Comparison of ENCODE assay signal across 9 cellular contexts in genomic region chr9:137198748-137199276, GRCh38. TPM values are rescaled to one million over a fixed set of nuclear protein-coding genes. Genes with fewer than 3 reads are reported as not detected.
A peak's percentile ranks its signal among the peaks of the same experiment; 100 is the strongest.
DNase-seq lines count a peak whose midpoint lies in the region; ATAC-seq and TF ChIP-seq lines count a peak whose summit lies in the region.
"Had no signal": no experiment of that assay in that cellular context is flagged by ENCODE, and none has a peak within 500 bp of the region (broad histone marks: within the 10 kb centered on the region; RNA-seq: fewer than 3 reads in every experiment).

No MANE protein-coding gene starts in this region.

- in situ Hi-C loops in transverse colon (cut with MboI; ENCODE audit: low pct_ligation_motif_present in 1 of 4, low pct_unique_long_range_greater_than_20kb in 1 of 4, low sequenced_read_pairs in 3 of 4), result no loop called here

- intact Hi-C loops in left lung (cut with DNase I), result no loop called here
- intact Hi-C loops in transverse colon (cut with DNase I; ENCODE audit: low total_unique reads), result no loop called here

- ATAC-seq in left lung (peak; percentile 5), GM21367 (IDR thresholded peaks at IDR 0.05; ENCODE audit: unreplicated experiment) (no peak)

- H3K27me3 ChIP-seq in left lung (peaks cover 0 to 5% of the 10 kb centered on the region in 2 donors), transverse colon (no peaks in the 10 kb centered on the region)

- CTCF ChIA-PET in activated naive CD4-positive, alpha-beta T cell treated with anti-CD3 and anti-CD28 coated beads, Interleukin-2, amount 10 ng/mL, durations not matched to agents 7 days and 5 days (lab: Charles Lee), result interaction anchor here (1.5 kb wide), 1 partner anchor 10 kb away, joined by 4 read pairs; no protein-coding TSS in a partner anchor

- H3K9me3 ChIP-seq in left lung, result no peaks in the 10 kb centered on the region
- no peaks in the 10 kb centered on the region for H3K9me3 ChIP-seq in transverse colon

- H3K36me3 ChIP-seq in left lung (no peaks in the 10 kb centered on the region), transverse colon (no peaks in the 10 kb centered on the region)

- H3K4me3 Mint-ChIP-seq in activated naive CD4-positive, alpha-beta T cell treated with anti-CD3 and anti-CD28 coated beads, Interleukin-2, amount 10 ng/mL, durations not matched to agents 7 days and 5 days, result peak overlapping the region; percentile 41

- H3K4me1 ChIP-seq in left lung (peaks cover 14 to 67% of the 10 kb centered on the region in 2 donors), transverse colon (peaks cover 24 to 86% (median 72%) of the 10 kb centered on the region in 4 donors)

- TF ChIP-seq CTCF in left lung (IDR thresholded peaks at IDR 0.05), result no peak
- TF ChIP-seq CTCF in transverse colon (IDR thresholded peaks at IDR 0.05), result no peak

- peaks cover 28% of the 10 kb centered on the region for H3K4me1 Mint-ChIP-seq in activated naive CD4-positive, alpha-beta T cell treated with anti-CD3 and anti-CD28 coated beads, Interleukin-2, amount 10 ng/mL, durations not matched to agents 7 days and 5 days

- H3K36me3 Mint-ChIP-seq in activated naive CD4-positive, alpha-beta T cell treated with anti-CD3 and anti-CD28 coated beads, Interleukin-2, amount 10 ng/mL, durations not matched to agents 7 days and 5 days, result peaks cover 3% of the 10 kb centered on the region

- H3K4me3 ChIP-seq in left lung, result peak overlapping the region; percentile 41 to 55
- H3K4me3 ChIP-seq in transverse colon, result peak overlapping the region; percentile 9 to 74 (median 54)

- peak; percentile 6 for TF ChIP-seq POLR2A in transverse colon (IDR thresholded peaks at IDR 0.05)

- WGBS in transverse colon (ENCODE audit: low coverage in 1 of 2), 2 donors, result 42% methylated on average over 14 of the region's 15 CpGs; no CpG with 5 or more reads in 1 of the 2 donors

- no peak for DNase-seq in activated naive CD4-positive, alpha-beta T cell treated with anti-CD3 and anti-CD28 coated beads, Interleukin-2, amount 10 ng/mL, durations not matched to agents 7 days and 5 days
- DNase-seq in activated naive CD4-positive, alpha-beta T cell treated with anti-CD3 and anti-CD28 coated beads, Interleukin-2, amount 50 U/mL, for 16 hours, result no peak
- DNase-seq in left lung (no peak), transverse colon (peak; percentile 39), NCI-H1694 treated with DMSO at 0.1 percent for 48 hours (lab: John Stamatoyannopoulos, UW) (no peak), AG20443 (ENCODE audit: low spot score) (no peak)
- DNase-seq: DMS 273 treated with DMSO at 0.1 percent for 48 hours had no signal

- no peak for TF ChIP-seq EP300 in transverse colon (IDR thresholded peaks at IDR 0.05; ENCODE audit: low read depth)

- H3K9me3 Mint-ChIP-seq in activated naive CD4-positive, alpha-beta T cell treated with anti-CD3 and anti-CD28 coated beads, Interleukin-2, amount 10 ng/mL, durations not matched to agents 7 days and 5 days, result no peaks in the 10 kb centered on the region

- H3K27me3 Mint-ChIP-seq in activated naive CD4-positive, alpha-beta T cell treated with anti-CD3 and anti-CD28 coated beads, Interleukin-2, amount 10 ng/mL, durations not matched to agents 7 days and 5 days, result peaks cover 11% of the 10 kb centered on the region

- H3K27ac Mint-ChIP-seq in activated naive CD4-positive, alpha-beta T cell treated with anti-CD3 and anti-CD28 coated beads, Interleukin-2, amount 10 ng/mL, durations not matched to agents 7 days and 5 days, result no peak overlapping the region

- H3K27ac ChIP-seq in angular gyrus (ENCODE audit: low read depth, low read length) (peak overlapping the region; percentile 27), left lung (peak overlapping the region; percentile 31 to 58), transverse colon (peak overlapping the region; percentile 82 to 90 (median 88))

RNA-seq across cellular contexts. Expression of gene TPRN, which starts 1.7 kb away (rescaled TPM):
- total RNA-seq in left lung (10 to 100 TPM; 21.6 to 21.7 TPM), transverse colon (100 to 1,000 TPM in 2 of 4 donors, 10 to 100 TPM in 2; 76.2 to 228 (median 117) TPM)

RNA-seq across cellular contexts. Expression of gene TMEM203, which starts 6.6 kb away (rescaled TPM):
- 10 to 100 TPM; 30.6 to 31.7 TPM for total RNA-seq in left lung
- 10 to 100 TPM; 18.9 to 42.1 (median 28.7) TPM for total RNA-seq in transverse colon

RNA-seq across cellular contexts. Expression of gene NDOR1, which starts 6.7 kb away (rescaled TPM):
- 10 to 100 TPM; 16.5 to 19.5 TPM for total RNA-seq in left lung
- 10 to 100 TPM; 14.3 to 47.5 (median 22.0) TPM for total RNA-seq in transverse colon

RNA-seq across cellular contexts. Expression of gene SSNA1, which starts 10.3 kb away (rescaled TPM):
- 10 to 100 TPM; 59.1 to 68.0 TPM for total RNA-seq in left lung
- total RNA-seq in transverse colon, result 100 to 1,000 TPM in 2 of 4 donors, 10 to 100 TPM in 2; 93.5 to 104 (median 99.8) TPM

RNA-seq across cellular contexts. Expression of gene ANAPC2, which starts 10.5 kb away (rescaled TPM):
- total RNA-seq in left lung, result 10 to 100 TPM; 43.5 to 52.3 TPM
- 100 to 1,000 TPM in 2 of 4 donors, 10 to 100 TPM in 2; 37.0 to 176 (median 70.3) TPM for total RNA-seq in transverse colon

Comparison
In these comparisons a context has a peak if more than half of its experiments do, and no peak if none do; other contexts are left out.
1. H3K27ac ChIP-seq: peak in every context shown above with its lines; median percentile 88 in transverse colon; 44 in left lung; 27 in angular gyrus.